2 cellular contexts compared by ENCODE assay signal in genomic region chr6:14172575-14172974, GRCh38.
A peak's percentile ranks its signal among the peaks of the same experiment; 100 is the strongest.
TF ChIP-seq lines count a peak whose summit lies in the region.

No MANE protein-coding gene starts in this region.

TF ChIP-seq in A549, 52 proteins besides CTCF, POLR2A, EP300 and RAD21 (continued from another document):
- TF ChIP-seq, protein P1, sequence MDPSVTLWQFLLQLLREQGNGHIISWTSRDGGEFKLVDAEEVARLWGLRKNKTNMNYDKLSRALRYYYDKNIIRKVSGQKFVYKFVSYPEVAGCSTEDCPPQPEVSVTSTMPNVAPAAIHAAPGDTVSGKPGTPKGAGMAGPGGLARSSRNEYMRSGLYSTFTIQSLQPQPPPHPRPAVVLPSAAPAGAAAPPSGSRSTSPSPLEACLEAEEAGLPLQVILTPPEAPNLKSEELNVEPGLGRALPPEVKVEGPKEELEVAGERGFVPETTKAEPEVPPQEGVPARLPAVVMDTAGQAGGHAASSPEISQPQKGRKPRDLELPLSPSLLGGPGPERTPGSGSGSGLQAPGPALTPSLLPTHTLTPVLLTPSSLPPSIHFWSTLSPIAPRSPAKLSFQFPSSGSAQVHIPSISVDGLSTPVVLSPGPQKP (IDR thresholded peaks at IDR 0.05; ENCODE audit: low read depth, low read length) = no peak
- TF ChIP-seq MAFK (IDR thresholded peaks at IDR 0.05; ENCODE audit: partially characterized antibody) (peak; percentile 60), ZNF302 (CRISPR knock-in tag; IDR thresholded peaks at IDR 0.05) (no peak), USF2 (IDR thresholded peaks at IDR 0.05) (no peak), HOXA7 (CRISPR knock-in tag; IDR thresholded peaks at IDR 0.05) (no peak), HES2 (IDR thresholded peaks at IDR 0.05) (no peak), GATA3 (IDR thresholded peaks at IDR 0.05; ENCODE audit: borderline replicate concordance) (no peak), POLR2AphosphoS2 (conservative IDR thresholded peaks at IDR 0.05; ENCODE audit: low read length) (no peak)
- TF ChIP-seq, protein P2, sequence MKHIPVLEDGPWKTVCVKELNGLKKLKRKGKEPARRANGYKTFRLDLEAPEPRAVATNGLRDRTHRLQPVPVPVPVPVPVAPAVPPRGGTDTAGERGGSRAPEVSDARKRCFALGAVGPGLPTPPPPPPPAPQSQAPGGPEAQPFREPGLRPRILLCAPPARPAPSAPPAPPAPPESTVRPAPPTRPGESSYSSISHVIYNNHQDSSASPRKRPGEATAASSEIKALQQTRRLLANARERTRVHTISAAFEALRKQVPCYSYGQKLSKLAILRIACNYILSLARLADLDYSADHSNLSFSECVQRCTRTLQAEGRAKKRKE (CRISPR knock-in tag; IDR thresholded peaks at IDR 0.05; ENCODE audit: low read depth) = no peak
TF ChIP-seq in A549: peak in this region for 2.

TF ChIP-seq in IMR-90, 13 proteins besides CTCF, POLR2A, EP300 and RAD21 (continued from another document):
- TF ChIP-seq, protein P1 (IDR thresholded peaks at IDR 0.05; ENCODE audit: borderline replicate concordance, low read depth, low read length) = no peak
- TF ChIP-seq NFE2L2 (IDR thresholded peaks at IDR 0.05; ENCODE audit: low read depth, low read length) (peak; percentile 80), RCOR1 (IDR thresholded peaks at IDR 0.05; ENCODE audit: insufficient replicate concordance, low read length) (no peak), RFX5 (IDR thresholded peaks at IDR 0.05; ENCODE audit: low read depth, low read length) (no peak), FOS (IDR thresholded peaks at IDR 0.05; ENCODE audit: low read depth, low read length) (no peak), CHD1 (IDR thresholded peaks at IDR 0.05; ENCODE audit: low read depth, low read length) (no peak)
TF ChIP-seq in IMR-90: peak in this region for 1.
